19 cellular contexts compared by ENCODE assay signal in the genomic region with DNA sequence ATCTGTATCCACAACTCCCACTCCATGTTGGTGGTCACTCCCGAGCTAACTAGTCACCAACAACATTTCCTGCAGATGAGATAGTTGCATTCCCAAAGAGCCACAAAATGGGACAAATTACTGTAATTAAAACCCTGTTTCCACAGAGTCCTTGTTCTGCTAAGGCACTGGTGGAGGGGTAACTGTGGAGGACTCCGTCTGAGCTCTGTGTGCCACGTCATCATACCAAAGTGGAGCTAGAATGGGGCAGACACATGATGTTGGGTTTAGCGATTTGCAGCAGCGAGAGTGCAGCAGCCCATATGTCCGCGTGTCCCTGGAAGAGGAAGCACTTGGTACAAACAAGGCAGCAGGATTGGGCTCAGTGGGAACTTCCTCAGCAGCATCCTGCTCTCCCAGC.
"Had no signal": no experiment of that assay in that cellular context is flagged by ENCODE, and none has a peak within 500 bp of the region (broad histone marks: within the 10 kb centered on the region; RNA-seq: fewer than 3 reads in every experiment).

No MANE protein-coding gene starts in this region.

- H3K4me1 Mint-ChIP-seq: stimulated activated naive B cell treated with anti-CD40 and anti-IgM and Interleukin-4, amounts not matched to agents 10 μg/mL and 1 μg/mL and 100 μg/mL, for 72 hours; stimulated activated naive CD8-positive, alpha-beta T cell treated with anti-CD3 and anti-CD28 coated beads, Interleukin-15, amount 100 ng/mL, for 72 hours had no signal

- H3K4me1 ChIP-seq: gastrocnemius medialis, testis had no signal

- H3K36me3 Mint-ChIP-seq: stimulated activated naive B cell treated with anti-CD40 and anti-IgM and Interleukin-4, amounts not matched to agents 10 μg/mL and 1 μg/mL and 100 μg/mL, for 72 hours had no signal

- H3K4me3 ChIP-seq: dorsolateral prefrontal cortex, gastrocnemius medialis, heart right ventricle, mucosa of descending colon, ovary, right atrium auricular region, testis, tibial nerve had no signal

- H3K9me3 ChIP-seq: gastrocnemius medialis, heart right ventricle, mucosa of descending colon, ovary, right atrium auricular region, testis, tibial nerve had no signal

- H3K27me3 ChIP-seq: dorsolateral prefrontal cortex, heart right ventricle, ovary, right atrium auricular region, testis, tibial nerve had no signal

- H3K27ac Mint-ChIP-seq: naive thymus-derived CD8-positive, alpha-beta T cell; stimulated activated naive B cell treated with anti-CD40 and anti-IgM and Interleukin-4, amounts not matched to agents 10 μg/mL and 1 μg/mL and 100 μg/mL, for 72 hours; stimulated activated naive CD8-positive, alpha-beta T cell treated with anti-CD3 and anti-CD28 coated beads, Interleukin-15, amount 100 ng/mL, for 72 hours had no signal

- H3K27ac ChIP-seq: dorsolateral prefrontal cortex, gastrocnemius medialis, heart right ventricle, ovary, right atrium auricular region, testis, tibial nerve had no signal

- H3K4me3 Mint-ChIP-seq: naive thymus-derived CD8-positive, alpha-beta T cell; stimulated activated naive B cell treated with anti-CD40 and anti-IgM and Interleukin-4, amounts not matched to agents 10 μg/mL and 1 μg/mL and 100 μg/mL, for 72 hours; stimulated activated naive CD8-positive, alpha-beta T cell treated with anti-CD3 and anti-CD28 coated beads, Interleukin-15, amount 100 ng/mL, for 72 hours had no signal

- H3K36me3 ChIP-seq: gastrocnemius medialis, heart right ventricle, ovary, right atrium auricular region, tibial nerve had no signal

- DNase-seq: central memory CD4-positive, alpha-beta T cell; cortex of kidney; dorsolateral prefrontal cortex; effector CD8-positive, alpha-beta T cell; gastrocnemius medialis; heart right ventricle; mammary epithelial cell; mucosa of descending colon; naive thymus-derived CD8-positive, alpha-beta T cell; nucleus accumbens; ovary; small intestine; stimulated activated CD4-positive, alpha-beta T cell treated with anti-CD3 and anti-CD28 coated beads, Interleukin-4, amount 100 ng/mL, for 4 hours; stimulated activated naive B cell treated with anti-CD40 and anti-IgM and Interleukin-4, amounts not matched to agents 10 μg/mL and 1 μg/mL and 100 μg/mL, for 72 hours; stimulated activated naive CD8-positive, alpha-beta T cell treated with anti-CD3 and anti-CD28 coated beads, Interleukin-15, amount 100 ng/mL, for 72 hours; testis had no signal

- ATAC-seq: gastrocnemius medialis; heart right ventricle; left lobe of liver; mucosa of descending colon; naive thymus-derived CD8-positive, alpha-beta T cell; stimulated activated naive B cell treated with anti-CD40 and anti-IgM and Interleukin-4, amounts not matched to agents 10 μg/mL and 1 μg/mL and 100 μg/mL, for 72 hours; stimulated activated naive CD8-positive, alpha-beta T cell treated with anti-CD3 and anti-CD28 coated beads, Interleukin-15, amount 100 ng/mL, for 72 hours had no signal
